In the genomic region with DNA sequence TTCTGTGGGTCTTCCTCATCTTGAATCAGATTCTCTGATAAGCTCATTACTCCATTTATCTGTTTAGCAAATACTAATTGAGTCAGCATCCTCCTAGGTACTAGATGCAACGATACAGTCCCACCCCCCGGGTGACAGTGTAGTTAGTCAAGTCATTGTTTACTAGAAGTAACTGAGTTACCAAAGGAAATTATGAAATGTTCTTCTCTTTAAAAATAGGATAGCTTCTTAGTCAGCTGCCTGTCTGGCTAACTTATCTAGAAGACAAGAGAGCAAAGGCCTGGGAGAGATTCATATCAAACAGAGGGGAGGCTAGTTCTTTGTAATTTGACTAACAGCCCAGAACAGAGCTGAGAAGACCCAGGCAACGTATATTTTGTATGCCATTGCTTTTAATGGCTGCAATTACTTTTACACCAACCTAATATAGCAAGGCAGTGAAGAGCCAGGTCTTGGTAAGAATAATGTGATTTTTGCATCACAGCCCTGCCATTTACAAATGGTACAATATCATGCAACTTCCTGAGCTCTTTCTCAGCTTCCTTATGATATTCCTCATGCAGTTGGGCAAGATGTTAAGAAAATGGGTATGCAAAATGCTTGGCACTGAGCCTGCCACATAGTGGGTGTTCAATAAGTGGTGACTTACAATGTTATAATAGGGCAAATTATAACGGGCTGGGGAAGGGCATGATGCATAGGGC, we compare ENCODE assay signal across 11 cellular contexts.
DNase-seq lines count a peak whose midpoint lies in the region; ATAC-seq and TF ChIP-seq lines count a peak whose summit lies in the region.
"Had no signal": no experiment of that assay in that cellular context is flagged by ENCODE, and none has a peak within 500 bp of the region (broad histone marks: within the 10 kb centered on the region; RNA-seq: fewer than 3 reads in every experiment).

No MANE protein-coding gene starts in this region.

- peak; percentile 41 for DNase-seq in left cardiac atrium
- DNase-seq in Right ventricle myocardium inferior (ENCODE audit: missing footprints), result no peak
- peak; percentile 89 for DNase-seq in RWPE2 (ENCODE audit: low spot score)
- peak; percentile 95 for DNase-seq in fibroblast of mammary gland (ENCODE audit: low read depth)
- DNase-seq in stromal cell of bone marrow (ENCODE audit: low read depth), result peak; percentile 87
- no peak for DNase-seq in glutamatergic neuron
- no peak for DNase-seq in retina
- DNase-seq: DMS153; effector CD8-positive, alpha-beta T cell; NCI-H1092 had no signal

- no peak overlapping the region for H3K4me3 Mint-ChIP-seq in glutamatergic neuron (ENCODE audit: unreplicated experiment)

- H3K27me3 ChIP-seq in RWPE2 (ENCODE audit: insufficient read depth, poor library complexity, severe bottlenecking), result no peaks in the 10 kb centered on the region

- H3K27ac Mint-ChIP-seq in glutamatergic neuron (ENCODE audit: unreplicated experiment), result no peak overlapping the region

- H3K4me3 ChIP-seq in RWPE2 (ENCODE audit: severe bottlenecking), result no peak overlapping the region
- no peak overlapping the region for H3K4me3 ChIP-seq in fibroblast of mammary gland (ENCODE audit: control insufficient read depth, low read depth, low read length)

- peaks cover 4% of the 10 kb centered on the region for H3K9me3 Mint-ChIP-seq in glutamatergic neuron (ENCODE audit: unreplicated experiment)

- TF ChIP-seq CTCF in RWPE2 (IDR thresholded peaks at IDR 0.05; ENCODE audit: poor library complexity, severe bottlenecking) (no peak), fibroblast of mammary gland (conservative IDR thresholded peaks at IDR 0.05; ENCODE audit: control insufficient read depth, insufficient read depth, low read depth, low read length) (no peak), glutamatergic neuron (IDR thresholded peaks at IDR 0.05; ENCODE audit: partially characterized antibody, unreplicated experiment) (no peak)

- H3K4me1 ChIP-seq in RWPE2 (ENCODE audit: insufficient read depth, poor library complexity, severe bottlenecking), result peaks cover 46% of the 10 kb centered on the region

- no peaks in the 10 kb centered on the region for H3K4me1 Mint-ChIP-seq in glutamatergic neuron (ENCODE audit: low read depth, unreplicated experiment)

- H3K9me3 ChIP-seq in RWPE2 (ENCODE audit: severe bottlenecking), result no peaks in the 10 kb centered on the region

- no peaks in the 10 kb centered on the region for H3K36me3 Mint-ChIP-seq in glutamatergic neuron (ENCODE audit: unreplicated experiment)

- peak overlapping the region; percentile 74 for H3K27ac ChIP-seq in RWPE2 (ENCODE audit: poor library complexity, severe bottlenecking)

- H3K36me3 ChIP-seq in RWPE2 (ENCODE audit: low read depth), result no peaks in the 10 kb centered on the region

- peaks cover 3% of the 10 kb centered on the region for H3K27me3 Mint-ChIP-seq in glutamatergic neuron (ENCODE audit: unreplicated experiment)

- ATAC-seq in left cardiac atrium (peak in 1 of 2 donors; percentile 52), Right ventricle myocardium inferior (no peak), RWPE2 (ENCODE audit: low read depth) (peak; percentile 82), HG03442 (IDR thresholded peaks at IDR 0.05; ENCODE audit: unreplicated experiment) (no peak)

- intact Hi-C loops in left cardiac atrium (cut with DNase I), result loop anchor here in 1 of 2 donors (10.0 kb wide), 1 partner anchor 900 kb away; no protein-coding TSS in a partner anchor
- intact Hi-C loops in Right ventricle myocardium inferior (cut with DNase I), result no loop called here

Comparison
In these comparisons a context has a peak if more than half of its experiments do, and no peak if none do; other contexts are left out.
1. DNase-seq: peak in left cardiac atrium (single experiment), RWPE2 (single experiment), fibroblast of mammary gland (single experiment) and stromal cell of bone marrow (single experiment); none in Right ventricle myocardium inferior (single experiment), glutamatergic neuron (single experiment) and retina (single experiment).